Comparison of ENCODE assay signal across 7 cellular contexts in the genomic region with DNA sequence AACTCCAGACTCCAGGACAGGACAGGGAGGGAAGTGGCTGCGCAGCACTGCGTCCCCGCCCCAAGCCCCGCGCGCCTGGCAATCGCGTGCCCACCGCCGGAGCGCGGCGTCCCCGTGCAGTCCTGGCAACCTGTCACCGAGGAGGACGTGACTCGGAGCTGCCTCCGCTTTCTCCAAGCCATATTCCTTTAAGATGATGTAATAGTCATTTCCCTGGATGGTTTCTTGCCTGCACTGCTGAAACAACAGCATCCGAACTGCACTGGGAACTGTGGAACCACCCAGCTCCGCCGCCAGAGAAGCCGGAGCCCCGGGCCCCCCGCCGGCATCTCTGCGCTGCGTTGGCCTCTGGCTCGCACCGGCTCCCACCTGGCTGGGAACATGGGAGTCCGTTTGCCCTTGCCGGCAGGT.
A peak's percentile ranks its signal among the peaks of the same experiment; 100 is the strongest.
DNase-seq lines count a peak whose midpoint lies in the region; ATAC-seq and FAIRE-seq lines count a peak whose summit lies in the region.

No MANE protein-coding gene starts in this region.

- peaks cover 7% of the 10 kb centered on the region for H3K4me1 ChIP-seq in adipocyte (ENCODE audit: control insufficient read depth, insufficient read depth, low read length)
- no peaks in the 10 kb centered on the region for H3K4me1 ChIP-seq in iPS-15b (ENCODE audit: control insufficient read depth, insufficient read depth, low read length)
- H3K4me1 ChIP-seq in effector memory CD4-positive, alpha-beta T cell (ENCODE audit: control insufficient read depth, insufficient read depth, low read length, poor library complexity, severe bottlenecking), result no peaks in the 10 kb centered on the region

- peak overlapping the region; percentile 79 for H3K4me3 ChIP-seq in adipocyte (ENCODE audit: low read length)
- H3K4me3 ChIP-seq in iPS-15b (ENCODE audit: low read depth, low read length), result peak overlapping the region; percentile 69
- H3K4me3 ChIP-seq in effector memory CD4-positive, alpha-beta T cell (ENCODE audit: insufficient read depth, low read depth, low read length, poor library complexity, severe bottlenecking), result no peak overlapping the region

- peaks cover 0 to 2% of the 10 kb centered on the region in 2 donors for H3K4me1 Mint-ChIP-seq in stimulated activated naive B cell treated with anti-CD40 and anti-IgM and Interleukin-4, amounts not matched to agents 10 μg/mL and 1 μg/mL and 100 μg/mL, for 72 hours

- peak; percentile 86 for FAIRE-seq in HTR-8/SVneo (lab: Jason Lieb, UNC)

- H3K9me3 ChIP-seq in adipocyte (ENCODE audit: control insufficient read depth, low read length), result no peaks in the 10 kb centered on the region
- no peaks in the 10 kb centered on the region for H3K9me3 ChIP-seq in iPS-15b (ENCODE audit: control insufficient read depth, insufficient read depth, low read length)
- H3K9me3 ChIP-seq in effector memory CD4-positive, alpha-beta T cell (ENCODE audit: control insufficient read depth, low read length), result no peaks in the 10 kb centered on the region

- H3K27ac ChIP-seq in effector memory CD4-positive, alpha-beta T cell (ENCODE audit: insufficient read depth, low read length, poor library complexity, severe bottlenecking), result no peak overlapping the region

- ATAC-seq in HG02623 (IDR thresholded peaks at IDR 0.05; ENCODE audit: unreplicated experiment), result no peak
- ATAC-seq in stimulated activated naive B cell treated with anti-CD40 and anti-IgM and Interleukin-4, amounts not matched to agents 10 μg/mL and 1 μg/mL and 100 μg/mL, for 72 hours (replicated peaks), result no peak

- H3K4me3 Mint-ChIP-seq in stimulated activated naive B cell treated with anti-CD40 and anti-IgM and Interleukin-4, amounts not matched to agents 10 μg/mL and 1 μg/mL and 100 μg/mL, for 72 hours, result no peak overlapping the region

- no peak overlapping the region for H3K27ac Mint-ChIP-seq in stimulated activated naive B cell treated with anti-CD40 and anti-IgM and Interleukin-4, amounts not matched to agents 10 μg/mL and 1 μg/mL and 100 μg/mL, for 72 hours

- no peaks in the 10 kb centered on the region for H3K9me3 Mint-ChIP-seq in stimulated activated naive B cell treated with anti-CD40 and anti-IgM and Interleukin-4, amounts not matched to agents 10 μg/mL and 1 μg/mL and 100 μg/mL, for 72 hours

- H3K36me3 ChIP-seq in adipocyte (ENCODE audit: control insufficient read depth, insufficient read depth, low read length, severe bottlenecking) (no peaks in the 10 kb centered on the region), iPS-15b (ENCODE audit: control insufficient read depth, insufficient read depth, low read length) (no peaks in the 10 kb centered on the region)
- H3K36me3 ChIP-seq in effector memory CD4-positive, alpha-beta T cell (ENCODE audit: control insufficient read depth, insufficient read depth, low read length), result no peaks in the 10 kb centered on the region

- DNase-seq in HTR-8/SVneo (ENCODE audit: insufficient read length, low spot score), result peak; percentile 55
- peak; percentile 86 for DNase-seq in adipocyte (ENCODE audit: low read depth)
- peak; percentile 49 for DNase-seq in superior temporal gyrus (ENCODE audit: extremely low spot score)
- no peak for DNase-seq in effector memory CD4-positive, alpha-beta T cell
- no peak for DNase-seq in stimulated activated naive B cell treated with anti-CD40 and anti-IgM and Interleukin-4, amounts not matched to agents 10 μg/mL and 1 μg/mL and 100 μg/mL, for 72 hours

- no peaks in the 10 kb centered on the region for H3K36me3 Mint-ChIP-seq in stimulated activated naive B cell treated with anti-CD40 and anti-IgM and Interleukin-4, amounts not matched to agents 10 μg/mL and 1 μg/mL and 100 μg/mL, for 72 hours

- H3K27me3 ChIP-seq in adipocyte (replicated peaks; ENCODE audit: control insufficient read depth, insufficient read depth, low read length) (peaks cover 5% of the 10 kb centered on the region), iPS-15b (ENCODE audit: control insufficient read depth, insufficient read depth, low read length) (peaks cover 23% of the 10 kb centered on the region)
- peaks cover 16% of the 10 kb centered on the region for H3K27me3 ChIP-seq in effector memory CD4-positive, alpha-beta T cell (replicated peaks; ENCODE audit: control insufficient read depth, insufficient read depth, low read length, poor library complexity, severe bottlenecking)

- H3K27me3 Mint-ChIP-seq in stimulated activated naive B cell treated with anti-CD40 and anti-IgM and Interleukin-4, amounts not matched to agents 10 μg/mL and 1 μg/mL and 100 μg/mL, for 72 hours, result peaks cover 44 to 74% of the 10 kb centered on the region in 2 donors

- H3K9ac ChIP-seq in adipocyte (ENCODE audit: low read length) (peak overlapping the region; percentile 70), iPS-15b (ENCODE audit: low read depth, low read length) (no peak overlapping the region)

Comparison
In these comparisons a context has a peak if more than half of its experiments do, and no peak if none do; other contexts are left out.
1. DNase-seq: peak in HTR-8/SVneo (single experiment), adipocyte (single experiment) and superior temporal gyrus (single experiment); none in effector memory CD4-positive, alpha-beta T cell (0 of 3) and stimulated activated naive B cell treated with anti-CD40 and anti-IgM and Interleukin-4, amounts not matched to agents 10 μg/mL and 1 μg/mL and 100 μg/mL, for 72 hours (single experiment).